21 cellular contexts compared by ENCODE assay signal in the genomic region with DNA sequence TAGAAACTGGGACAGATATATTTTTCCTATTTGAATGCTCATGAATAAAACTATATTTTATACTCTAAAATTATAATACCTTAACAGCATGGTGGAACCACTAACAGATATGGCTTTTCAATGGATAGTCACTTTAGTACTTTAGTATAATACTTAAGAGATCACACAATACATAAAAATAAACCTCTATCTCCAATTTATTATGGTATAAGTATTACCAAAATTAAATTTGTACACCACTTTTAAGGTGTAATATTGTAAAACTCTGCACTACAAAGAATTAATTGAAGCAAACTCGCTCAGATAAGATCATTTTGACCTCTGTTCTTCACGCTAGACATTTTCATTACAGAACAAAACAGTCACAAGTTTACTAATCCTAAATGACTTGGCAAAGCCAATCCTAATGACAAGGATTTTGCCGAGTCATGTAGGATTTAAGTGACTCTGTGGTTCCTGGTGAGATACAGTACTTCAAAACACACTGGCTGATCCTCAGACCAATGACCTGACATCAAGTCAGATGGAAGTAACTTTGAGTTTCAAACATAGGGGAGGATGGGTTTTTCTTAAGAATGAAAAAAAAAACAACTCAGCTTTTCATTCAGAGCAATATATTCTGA.
DNase-seq lines count a peak whose midpoint lies in the region; ATAC-seq, FAIRE-seq and TF ChIP-seq lines count a peak whose summit lies in the region.
"Had no signal": no experiment of that assay in that cellular context is flagged by ENCODE, and none has a peak within 500 bp of the region (broad histone marks: within the 10 kb centered on the region; RNA-seq: fewer than 3 reads in every experiment).

No MANE protein-coding gene starts in this region.

- H3F3A ChIP-seq in GM23338 (replicated peaks; ENCODE audit: low read depth): no peaks in the 10 kb centered on the region

- no peaks in the 10 kb centered on the region for H4K20me1 ChIP-seq in GM23338 (replicated peaks; ENCODE audit: insufficient read depth)

- H3K4me3 Mint-ChIP-seq in GM23338 (no peak overlapping the region), CD14-positive monocyte (no peak overlapping the region)
- H3K4me3 Mint-ChIP-seq: activated CD8-positive, alpha-beta T cell treated with anti-CD3 and anti-CD28 coated beads for 36 hours; activated naive CD8-positive, alpha-beta T cell; CD8-positive, alpha-beta T cell; dendritic cell treated with granulocyte-macrophage colony-stimulating factor and Interleukin-4, amounts not matched to agents 40 ng/mL and 50 ng/mL, for 4 days had no signal

- H3K4me1 ChIP-seq in GM23338 (ENCODE audit: insufficient read depth): peaks cover 5% of the 10 kb centered on the region; the same call in 1 of the 2 replicates
- H3K4me1 ChIP-seq: right atrium auricular region, tibial artery had no signal

- POLR2A ChIA-PET in RWPE1 (lab: Yijun Ruan, JAX; ENCODE audit: low non-redundant PET): no interaction called here

- no peak overlapping the region for H3K4me3 ChIP-seq in GM23338
- no peak overlapping the region for H3K4me3 ChIP-seq in fibroblast of mammary gland (ENCODE audit: control insufficient read depth, low read depth, low read length)
- H3K4me3 ChIP-seq: left lung, right atrium auricular region, tibial artery had no signal

- no peak for TF ChIP-seq CTCF in GM23338 (conservative IDR thresholded peaks at IDR 0.05; ENCODE audit: low read depth in 2 of 2)
- no peak for TF ChIP-seq CTCF in fibroblast of mammary gland (conservative IDR thresholded peaks at IDR 0.05; ENCODE audit: control insufficient read depth, insufficient read depth, low read depth, low read length)
- no peak for TF ChIP-seq CTCF in CD14-positive monocyte (IDR thresholded peaks at IDR 0.05)
- TF ChIP-seq CTCF in RWPE1 (conservative IDR thresholded peaks at IDR 0.05; ENCODE audit: low read depth): no peak

- CTCF ChIA-PET in RWPE1 (lab: Yijun Ruan, JAX): no interaction called here

- peak overlapping the region; percentile 93 for H3K27ac Mint-ChIP-seq in GM23338
- H3K27ac Mint-ChIP-seq in CD14-positive monocyte: no peak overlapping the region
- H3K27ac Mint-ChIP-seq: activated CD8-positive, alpha-beta T cell treated with anti-CD3 and anti-CD28 coated beads for 36 hours; activated naive CD8-positive, alpha-beta T cell; CD8-positive, alpha-beta T cell; dendritic cell treated with granulocyte-macrophage colony-stimulating factor and Interleukin-4, amounts not matched to agents 40 ng/mL and 50 ng/mL, for 4 days had no signal

- DNase-seq in GM23338 (ENCODE audit: low spot score): peak; percentile 20
- peak; percentile 61 for DNase-seq in RPMI7951 (ENCODE audit: low read depth)
- DNase-seq in fibroblast of mammary gland (ENCODE audit: low read depth): peak; percentile 30
- no peak for DNase-seq in CD14-positive monocyte (ENCODE audit: low spot score)
- no peak for DNase-seq in NCI-H1105 treated with DMSO at 0.1 percent for 48 hours (lab: John Stamatoyannopoulos, UW)
- DNase-seq in RWPE1 (ENCODE audit: low spot score): no peak
- DNase-seq: activated CD8-positive, alpha-beta T cell treated with anti-CD3 and anti-CD28 coated beads for 36 hours; brain microvascular endothelial cell; CD8-positive, alpha-beta T cell; Kasumi-1; left lung; NCI-H1417 treated with DMSO at 0.1 percent for 48 hours; NK-92 treated with Interleukin-12 subunit alpha and Interleukin-12 subunit beta, amount 100 ng/mL, for 24 hours; stimulated activated naive CD4-positive, alpha-beta T cell treated with Interleukin-2 at 50 U/mL for 16 hours; tibial artery had no signal

- intact Hi-C loops in CD14-positive monocyte (cut with micrococcal nuclease): no loop called here

- H3K27me3 Mint-ChIP-seq in GM23338 (ENCODE audit: insufficient read depth, low read depth, poor library complexity) (no peaks in the 10 kb centered on the region), CD14-positive monocyte (ENCODE audit: low read depth in 3 of 3) (no peaks in the 10 kb centered on the region)
- H3K27me3 Mint-ChIP-seq: activated CD8-positive, alpha-beta T cell treated with anti-CD3 and anti-CD28 coated beads for 36 hours; activated naive CD8-positive, alpha-beta T cell; dendritic cell treated with granulocyte-macrophage colony-stimulating factor and Interleukin-4, amounts not matched to agents 40 ng/mL and 50 ng/mL, for 4 days had no signal

- peaks cover 13% of the 10 kb centered on the region; the same call in 2 of the 3 replicates for H3K4me1 Mint-ChIP-seq in GM23338
- peaks cover 2% of the 10 kb centered on the region for H3K4me1 Mint-ChIP-seq in CD14-positive monocyte

- ATAC-seq in GM23338 (no peak), GM19463 (IDR thresholded peaks at IDR 0.05; ENCODE audit: unreplicated experiment) (no peak)
- ATAC-seq: activated CD8-positive, alpha-beta T cell treated with anti-CD3 and anti-CD28 coated beads for 36 hours; CD8-positive, alpha-beta T cell; left lung had no signal

- no peak overlapping the region for H2AFZ ChIP-seq in GM23338

- no peaks in the 10 kb centered on the region for H3K27me3 ChIP-seq in GM23338 (ENCODE audit: insufficient read depth)
- H3K27me3 ChIP-seq: brain microvascular endothelial cell, left lung, neutrophil, right atrium auricular region, tibial artery had no signal

- no peaks in the 10 kb centered on the region for H3K9me3 Mint-ChIP-seq in GM23338
- H3K9me3 Mint-ChIP-seq in CD14-positive monocyte: peaks cover 0 to 1% (median 0%) of the 10 kb centered on the region in 7 donors
- H3K9me3 Mint-ChIP-seq: activated CD8-positive, alpha-beta T cell treated with anti-CD3 and anti-CD28 coated beads for 36 hours; CD8-positive, alpha-beta T cell; dendritic cell treated with granulocyte-macrophage colony-stimulating factor and Interleukin-4, amounts not matched to agents 40 ng/mL and 50 ng/mL, for 4 days had no signal

- H3K36me3 ChIP-seq in GM23338 (ENCODE audit: insufficient read depth): no peaks in the 10 kb centered on the region
- H3K36me3 ChIP-seq: brain microvascular endothelial cell, left lung, neutrophil, right atrium auricular region, tibial artery had no signal

- H3K9me2 ChIP-seq in GM23338 (ENCODE audit: insufficient read depth): no peaks in the 10 kb centered on the region

- FAIRE-seq in A204.1 (lab: Jason Lieb, UNC): peak; percentile 83

- H3K4me2 ChIP-seq in GM23338: no peak overlapping the region

- H3K79me2 ChIP-seq in GM23338 (replicated peaks; ENCODE audit: insufficient read depth): no peaks in the 10 kb centered on the region

- H3K36me3 Mint-ChIP-seq in GM23338 (ENCODE audit: low read depth): no peaks in the 10 kb centered on the region
- H3K36me3 Mint-ChIP-seq in CD14-positive monocyte: no peaks in the 10 kb centered on the region

- H3K27ac ChIP-seq in GM23338 (ENCODE audit: low read depth): no peak overlapping the region
- no peak overlapping the region for H3K27ac ChIP-seq in RWPE1
- H3K27ac ChIP-seq: brain microvascular endothelial cell, left lung, neutrophil, right atrium auricular region, tibial artery had no signal

TF ChIP-seq in GM23338, 12 proteins besides CTCF, POLR2A, EP300 and RAD21 (continues in another document):
- TF ChIP-seq JUNB (IDR thresholded peaks at IDR 0.05; ENCODE audit: unreplicated experiment): no peak

Comparison
In these comparisons a context has a peak if more than half of its experiments do, and no peak if none do; other contexts are left out.
1. DNase-seq: peak in GM23338 (single experiment), RPMI7951 (single experiment) and fibroblast of mammary gland (single experiment); none in CD14-positive monocyte (single experiment), NCI-H1105 treated with DMSO at 0.1 percent for 48 hours (single experiment) and RWPE1 (single experiment).